In genomic region chr19:49615861-49616260, GRCh38 we compare ENCODE assay signal across 20 cellular contexts. TPM values are rescaled to one million over a fixed set of nuclear protein-coding genes. Genes with fewer than 3 reads are reported as not detected.
A peak's percentile ranks its signal among the peaks of the same experiment; 100 is the strongest.
DNase-seq lines count a peak whose midpoint lies in the region; ATAC-seq and TF ChIP-seq lines count a peak whose summit lies in the region.
"Had no signal": no experiment of that assay in that cellular context is flagged by ENCODE, and none has a peak within 500 bp of the region (broad histone marks: within the 10 kb centered on the region; RNA-seq: fewer than 3 reads in every experiment).

No MANE protein-coding gene starts in this region.

- H3K36me3 Mint-ChIP-seq in chondrocyte (ENCODE audit: low read depth): peaks cover 23% of the 10 kb centered on the region
- H3K36me3 Mint-ChIP-seq in stimulated activated effector memory CD8-positive, alpha-beta T cell treated with anti-CD3 and anti-CD28 coated beads, Interleukin-12 subunit alpha, Interleukin-12 subunit beta, amount 100 ng/mL, for 72 hours: peaks cover 78% of the 10 kb centered on the region

- peak overlapping the region; percentile 68 for H3K27ac Mint-ChIP-seq in chondrocyte (ENCODE audit: unreplicated experiment)
- peak overlapping the region; percentile 93 for H3K27ac Mint-ChIP-seq in stimulated activated effector memory CD8-positive, alpha-beta T cell treated with anti-CD3 and anti-CD28 coated beads, Interleukin-12 subunit alpha, Interleukin-12 subunit beta, amount 100 ng/mL, for 72 hours
- H3K27ac Mint-ChIP-seq: B cell; CD4-positive, CD25-positive, alpha-beta regulatory T cell had no signal

- DNase-seq in right cardiac atrium (peak in 2 of 3 donors; percentile 42 to 51), cardiac septum (ENCODE audit: low spot score) (no peak), chondrocyte (ENCODE audit: low spot score) (no peak), omental fat pad (ENCODE audit: low spot score) (no peak)
- no peak for DNase-seq in stimulated activated effector memory CD8-positive, alpha-beta T cell treated with anti-CD3 and anti-CD28 coated beads, Interleukin-12 subunit alpha, Interleukin-12 subunit beta, amount 100 ng/mL, for 72 hours (ENCODE audit: low spot score in 2 of 2)
- DNase-seq: Caco-2; CD4-positive, CD25-positive, alpha-beta regulatory T cell; CD8-positive, alpha-beta T cell; DMS 273 treated with DMSO at 0.1 percent for 48 hours; DMS79 treated with DMSO at 0.1 percent for 48 hours; GF-D8; GOT3; HFFc6 had no signal

- H3K27ac ChIP-seq in right cardiac atrium (ENCODE audit: low read length): no peak overlapping the region
- H3K27ac ChIP-seq: 22Rv1, BLaER1, C4-2B had no signal

- H3K4me1 ChIP-seq in right cardiac atrium (ENCODE audit: control insufficient read depth, insufficient read depth, low read length): peaks cover 2% of the 10 kb centered on the region
- H3K4me1 ChIP-seq: BLaER1, Caco-2, HAP-1 had no signal

- WGBS in right cardiac atrium: 97% methylated on average over 23 of the region's 23 CpGs

- intact Hi-C loops in right cardiac atrium (cut with DNase I): no loop called here
- intact Hi-C loops in cardiac septum (cut with DNase I): no loop called here

- TF ChIP-seq CTCF in chondrocyte (IDR thresholded peaks at IDR 0.05) (no peak), omental fat pad (IDR thresholded peaks at IDR 0.05) (no peak)

- no peaks in the 10 kb centered on the region for H3K27me3 ChIP-seq in right cardiac atrium (ENCODE audit: control insufficient read depth, insufficient read depth)
- H3K27me3 ChIP-seq: BLaER1 had no signal

- H3K27me3 Mint-ChIP-seq in chondrocyte (ENCODE audit: low read depth): no peaks in the 10 kb centered on the region
- H3K27me3 Mint-ChIP-seq: B cell; CD4-positive, CD25-positive, alpha-beta regulatory T cell had no signal

- H3K4me3 ChIP-seq in right cardiac atrium (ENCODE audit: low read length): no peak overlapping the region
- H3K4me3 ChIP-seq: BLaER1, HAP-1 had no signal

- no peaks in the 10 kb centered on the region for H3K9me3 Mint-ChIP-seq in chondrocyte (ENCODE audit: low read depth)
- H3K9me3 Mint-ChIP-seq in stimulated activated effector memory CD8-positive, alpha-beta T cell treated with anti-CD3 and anti-CD28 coated beads, Interleukin-12 subunit alpha, Interleukin-12 subunit beta, amount 100 ng/mL, for 72 hours: no peaks in the 10 kb centered on the region
- H3K9me3 Mint-ChIP-seq: CD8-positive, alpha-beta T cell; HFFc6 had no signal

- peaks cover 17% of the 10 kb centered on the region for H3K4me1 Mint-ChIP-seq in chondrocyte (ENCODE audit: low read depth)
- H3K4me1 Mint-ChIP-seq in stimulated activated effector memory CD8-positive, alpha-beta T cell treated with anti-CD3 and anti-CD28 coated beads, Interleukin-12 subunit alpha, Interleukin-12 subunit beta, amount 100 ng/mL, for 72 hours: peaks cover 37% of the 10 kb centered on the region

- H3K9me3 ChIP-seq in right cardiac atrium (ENCODE audit: control insufficient read depth, low read length): no peaks in the 10 kb centered on the region
- H3K9me3 ChIP-seq: Caco-2, HAP-1 had no signal

- H3K4me3 Mint-ChIP-seq in chondrocyte (ENCODE audit: unreplicated experiment): no peak overlapping the region
- H3K4me3 Mint-ChIP-seq in stimulated activated effector memory CD8-positive, alpha-beta T cell treated with anti-CD3 and anti-CD28 coated beads, Interleukin-12 subunit alpha, Interleukin-12 subunit beta, amount 100 ng/mL, for 72 hours: no peak overlapping the region
- H3K4me3 Mint-ChIP-seq: B cell; CD4-positive, CD25-positive, alpha-beta regulatory T cell; CD8-positive, alpha-beta T cell had no signal

- ATAC-seq in right cardiac atrium (no peak), omental fat pad (ENCODE audit: low FRiP score) (no peak), GM18870 (IDR thresholded peaks at IDR 0.05; ENCODE audit: unreplicated experiment) (no peak)
- ATAC-seq in stimulated activated effector memory CD8-positive, alpha-beta T cell treated with anti-CD3 and anti-CD28 coated beads, Interleukin-12 subunit alpha, Interleukin-12 subunit beta, amount 100 ng/mL, for 72 hours: no peak
- ATAC-seq: CD8-positive, alpha-beta T cell had no signal

RNA-seq across cellular contexts. Expression of gene RRAS, which starts 24.1 kb away (rescaled TPM):
- total RNA-seq in right cardiac atrium (100 to 1,000 TPM in 1 of 4 donors, 10 to 100 TPM in 3; 76.7 to 106 (median 85.3) TPM), cardiac septum (171 TPM), chondrocyte (61.7 to 113 TPM (median 104 TPM) in 3 replicates), omental fat pad (10 to 100 TPM; 72.2 to 91.0 (median 76.8) TPM)
- polyA plus RNA-seq in right cardiac atrium: 153 TPM

RNA-seq across cellular contexts. Expression of gene PRR12, which starts 24.9 kb away (rescaled TPM):
- total RNA-seq in right cardiac atrium (10 to 100 TPM; 13.1 to 19.9 (median 17.0) TPM), cardiac septum (15.9 TPM), chondrocyte (23.8 to 33.9 TPM (median 28.1 TPM) in 3 replicates), omental fat pad (10 to 100 TPM in 1 of 4 donors, 1 to 10 TPM in 3; 3.3 to 11.3 (median 4.1) TPM)
- polyA plus RNA-seq in right cardiac atrium: 9.8 TPM

RNA-seq across cellular contexts. Expression of gene SCAF1, which starts 26.1 kb away (rescaled TPM):
- 10 to 100 TPM; 41.8 to 52.7 (median 42.3) TPM for total RNA-seq in right cardiac atrium
- polyA plus RNA-seq in right cardiac atrium: 23.3 TPM
- 53.1 TPM for total RNA-seq in cardiac septum
- 76.3 to 79.0 TPM (median 77.3 TPM) in 3 replicates for total RNA-seq in chondrocyte
- 10 to 100 TPM in 2 of 4 donors, 1 to 10 TPM in 2; 8.8 to 13.6 (median 11.5) TPM for total RNA-seq in omental fat pad

RNA-seq across cellular contexts. Expression of gene PRRG2, which starts 34.7 kb away (rescaled TPM):
- total RNA-seq in right cardiac atrium (under 1 TPM; 0.42 to 0.83 (median 0.69) TPM), cardiac septum (0.40 TPM), chondrocyte (0.17 to 0.56 TPM (median 0.39 TPM) in 3 replicates), omental fat pad (1 to 10 TPM in 2 of 4 donors, under 1 TPM in 1, not detected in 1; 0.79 to 5.2 (median 2.3) TPM)
- polyA plus RNA-seq in right cardiac atrium: 1.2 TPM
- total RNA-seq: G401 had no signal
- polyA plus RNA-seq: CD4-positive, CD25-positive, alpha-beta regulatory T cell had no signal

RNA-seq across cellular contexts. Expression of gene NOSIP, which starts 35.5 kb away (rescaled TPM):
- total RNA-seq in right cardiac atrium (10 to 100 TPM; 46.1 to 50.8 (median 48.3) TPM), cardiac septum (34.5 TPM), chondrocyte (41.0 to 47.0 TPM (median 46.5 TPM) in 3 replicates), omental fat pad (10 to 100 TPM; 36.9 to 70.8 (median 46.4) TPM)
- polyA plus RNA-seq in right cardiac atrium: 57.7 TPM

Comparison
In these comparisons a context has a peak if more than half of its experiments do, and no peak if none do; other contexts are left out.
1. DNase-seq: peak in right cardiac atrium (2 of 3); none in cardiac septum (single experiment), chondrocyte (single experiment), stimulated activated effector memory CD8-positive, alpha-beta T cell treated with anti-CD3 and anti-CD28 coated beads, Interleukin-12 subunit alpha, Interleukin-12 subunit beta, amount 100 ng/mL, for 72 hours (0 of 2) and omental fat pad (single experiment).